Comparison of ENCODE assay signal across 17 cellular contexts in the genomic region with DNA sequence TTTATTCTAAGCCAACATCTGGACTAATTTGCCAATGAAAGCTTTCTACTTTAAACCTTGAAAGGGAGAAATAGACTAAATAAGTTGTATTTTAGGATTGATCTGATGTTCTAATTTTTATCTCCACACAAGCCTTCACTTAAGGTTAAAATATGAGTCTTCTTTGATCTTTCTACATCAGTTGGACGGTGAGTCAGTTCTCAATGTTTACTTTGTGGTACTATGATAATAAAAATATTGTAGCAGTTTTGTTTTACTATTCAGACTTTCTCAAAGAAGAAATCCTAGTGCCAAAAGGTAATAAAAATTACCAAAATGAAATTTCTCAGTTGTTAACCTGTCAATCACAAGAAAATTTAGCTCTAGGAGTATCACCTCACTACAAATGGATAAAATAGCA.
A peak's percentile ranks its signal among the peaks of the same experiment; 100 is the strongest.
DNase-seq lines count a peak whose midpoint lies in the region; ATAC-seq, FAIRE-seq and TF ChIP-seq lines count a peak whose summit lies in the region.
"Had no signal": no experiment of that assay in that cellular context is flagged by ENCODE, and none has a peak within 500 bp of the region (broad histone marks: within the 10 kb centered on the region; RNA-seq: fewer than 3 reads in every experiment).

No MANE protein-coding gene starts in this region.

- in situ Hi-C loops in mammary epithelial cell (cut with MboI; ENCODE audit: low sequenced_read_pairs in 2 of 2) = no loop called here

- ATAC-seq in left colon (peak; percentile 32), HG03139 (IDR thresholded peaks at IDR 0.05; ENCODE audit: unreplicated experiment) (no peak), GM18498 (IDR thresholded peaks at IDR 0.05; ENCODE audit: unreplicated experiment) (no peak), HG03097 (IDR thresholded peaks at IDR 0.05; ENCODE audit: low FRiP score, unreplicated experiment) (no peak), GM18867 (IDR thresholded peaks at IDR 0.05; ENCODE audit: unreplicated experiment) (no peak)
- ATAC-seq: sciatic nerve had no signal

- H3K27ac ChIP-seq in mammary epithelial cell (ENCODE audit: insufficient read depth, low read depth, low read length) = no peak overlapping the region
- H3K27ac ChIP-seq: dorsolateral prefrontal cortex, tibial artery had no signal

- CTCF ChIA-PET in mammary epithelial cell (lab: Charles Lee; ENCODE audit: low non-redundant PET) = interaction anchor here (0.7 kb wide), 1 partner anchor 155 kb away, joined by 5 read pairs; no protein-coding TSS in a partner anchor

- H3K36me3 ChIP-seq in mammary epithelial cell (ENCODE audit: insufficient read depth, low read length) = no peaks in the 10 kb centered on the region
- H3K36me3 ChIP-seq: tibial artery had no signal

- FAIRE-seq in HTR-8/SVneo (lab: Jason Lieb, UNC) = no peak

- no peaks in the 10 kb centered on the region for H3K79me2 ChIP-seq in mammary epithelial cell (ENCODE audit: insufficient read depth, low read length)

- no peak overlapping the region for H3K9ac ChIP-seq in mammary epithelial cell (ENCODE audit: insufficient read depth, low read length)

- DNase-seq in AG08395 (ENCODE audit: low spot score) = peak; percentile 23
- peak; percentile 12 for DNase-seq in HTR-8/SVneo (ENCODE audit: insufficient read length, low spot score)
- peak; percentile 37 for DNase-seq in mammary epithelial cell
- DNase-seq in left colon = no peak
- DNase-seq: activated effector memory CD4-positive, alpha-beta T cell treated with Interleukin-2 at 50 U/mL for 16 hours; dorsolateral prefrontal cortex; GDM1; NCI-H1048; RPMI8226; stimulated activated CD4-positive, alpha-beta T cell treated with anti-CD3 and anti-CD28 coated beads, Interleukin-4, amount 100 ng/mL, for 24 hours; T-helper 1 cell; tibial artery had no signal

- no peaks in the 10 kb centered on the region for H3K27me3 ChIP-seq in mammary epithelial cell (ENCODE audit: insufficient read depth, low read length)
- H3K27me3 ChIP-seq: dorsolateral prefrontal cortex, tibial artery had no signal

- no peak for TF ChIP-seq CTCF in mammary epithelial cell (conservative IDR thresholded peaks at IDR 0.05 in 1 of 2, IDR thresholded peaks at IDR 0.05 in 1 of 2; ENCODE audit: extremely low read depth in 1 of 2, insufficient read depth in 1 of 2, low read depth in 1 of 2, low read length in 2 of 2)

- intact Hi-C loops in mammary epithelial cell (cut with micrococcal nuclease) = no loop called here
- intact Hi-C loops in left colon (cut with DNase I, micrococcal nuclease) = no loop called here

- BruUV-seq in mammary epithelial cell (replicated peaks; lab: Mats Ljungman, UMichigan) = no TSS peak

- no peaks in the 10 kb centered on the region for H4K20me1 ChIP-seq in mammary epithelial cell (ENCODE audit: insufficient read depth, low read length)

- dilution Hi-C loops in mammary epithelial cell (cut with HindIII; ENCODE audit: low sequenced_read_pairs) = no loop called here

- no peak overlapping the region for H3K4me3 ChIP-seq in mammary epithelial cell (replicated peaks in 1 of 3; ENCODE audit: insufficient read depth in 1 of 3, low read depth in 2 of 3, low read length in 3 of 3)
- H3K4me3 ChIP-seq: dorsolateral prefrontal cortex, tibial artery had no signal

- H3K4me1 ChIP-seq in mammary epithelial cell (ENCODE audit: insufficient read depth, low read length) = no peaks in the 10 kb centered on the region
- H3K4me1 ChIP-seq: tibial artery had no signal

- H2AFZ ChIP-seq in mammary epithelial cell (ENCODE audit: low read depth, low read length) = no peak overlapping the region

- H3K4me2 ChIP-seq in mammary epithelial cell (ENCODE audit: insufficient read depth, low read depth, low read length) = no peak overlapping the region

- 0% methylated on average over 1 of the region's 1 CpG for WGBS in mammary epithelial cell (ENCODE audit: low coverage, missing lambda C conversion rate)

- no peaks in the 10 kb centered on the region for H3K9me3 ChIP-seq in mammary epithelial cell (replicated peaks; ENCODE audit: insufficient read depth, low read length)
- H3K9me3 ChIP-seq: tibial artery had no signal

Comparison
In these comparisons a context has a peak if more than half of its experiments do, and no peak if none do; other contexts are left out.
1. DNase-seq: peak in AG08395 (single experiment), HTR-8/SVneo (single experiment) and mammary epithelial cell (single experiment); none in left colon (0 of 2).